13 cellular contexts compared by ENCODE assay signal in the genomic region with DNA sequence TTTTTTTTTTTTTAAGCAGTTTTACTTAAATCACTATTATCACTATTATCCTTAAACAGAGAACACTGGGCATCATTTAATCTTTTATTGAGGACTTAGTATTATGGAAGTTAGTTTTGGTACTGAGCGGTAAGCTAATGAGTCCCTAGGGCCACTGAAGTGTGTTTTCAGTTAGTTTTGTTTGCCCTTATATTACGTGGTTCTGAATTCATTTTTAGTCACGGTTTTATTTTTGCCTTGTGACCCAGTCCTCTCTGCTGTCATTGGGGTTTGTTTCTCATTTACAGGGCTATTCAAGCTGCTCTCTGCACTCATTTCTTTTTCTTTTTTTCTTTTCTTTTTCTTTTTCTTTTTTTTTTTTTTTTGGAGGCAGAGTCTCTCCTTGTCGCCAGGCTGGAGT.
"Had no signal": no experiment of that assay in that cellular context is flagged by ENCODE, and none has a peak within 500 bp of the region (broad histone marks: within the 10 kb centered on the region; RNA-seq: fewer than 3 reads in every experiment).

No MANE protein-coding gene starts in this region.

- H3K4me3 Mint-ChIP-seq: activated CD4-positive, alpha-beta memory T cell treated with anti-CD3 and anti-CD28 coated beads for 36 hours; activated T-helper 1 cell treated with anti-CD3 and anti-CD28 coated beads, Interleukin-12 subunit alpha, Interleukin-12 subunit beta, Interleukin-2, Interleukin-4 antibody, amounts not matched to agents 30 ng/mL and 10 ng/mL and 1 ng/mL, durations not matched to agents 14 hours and 24 hours and 36 hours had no signal

- H3K9me3 Mint-ChIP-seq: activated CD4-positive, alpha-beta memory T cell treated with anti-CD3 and anti-CD28 coated beads for 36 hours; activated T-helper 1 cell treated with anti-CD3 and anti-CD28 coated beads, Interleukin-12 subunit alpha, Interleukin-12 subunit beta, Interleukin-2, Interleukin-4 antibody, amounts not matched to agents 30 ng/mL and 10 ng/mL and 1 ng/mL, durations not matched to agents 14 hours and 24 hours and 36 hours had no signal

- H3K27me3 ChIP-seq: cardiac muscle cell, hepatocyte, transverse colon had no signal

- H3K4me1 ChIP-seq: parathyroid adenoma had no signal

- FAIRE-seq: colon, kidney, small intestine had no signal

- DNase-seq: activated CD4-positive, alpha-beta memory T cell treated with anti-CD3 and anti-CD28 coated beads for 36 hours; activated CD4-positive, CD25-positive, alpha-beta regulatory T cell treated with anti-CD3 and anti-CD28 coated beads, Interleukin-2, amount 50 U/mL, for 72 hours; activated CD8-positive, alpha-beta memory T cell treated with anti-CD3 and anti-CD28 coated beads, Interleukin-2, amount 50 U/mL, for 4 hours; activated naive CD4-positive, alpha-beta T cell treated with Interleukin-2 at 50 U/mL for 16 hours; effector CD8-positive, alpha-beta T cell; kidney; small intestine; transverse colon had no signal

- H3K36me3 ChIP-seq: transverse colon had no signal

- H3K4me3 ChIP-seq: cardiac muscle cell, hepatocyte, transverse colon had no signal

- H3K27me3 Mint-ChIP-seq: activated CD4-positive, alpha-beta memory T cell treated with anti-CD3 and anti-CD28 coated beads for 36 hours had no signal

- H3K9me3 ChIP-seq: transverse colon had no signal

- H3K27ac ChIP-seq: cardiac muscle cell, hepatocyte, parathyroid adenoma, transverse colon had no signal

- H3K27ac Mint-ChIP-seq: activated CD4-positive, alpha-beta memory T cell treated with anti-CD3 and anti-CD28 coated beads for 36 hours; activated T-helper 1 cell treated with anti-CD3 and anti-CD28 coated beads, Interleukin-12 subunit alpha, Interleukin-12 subunit beta, Interleukin-2, Interleukin-4 antibody, amounts not matched to agents 30 ng/mL and 10 ng/mL and 1 ng/mL, durations not matched to agents 14 hours and 24 hours and 36 hours had no signal
